ENCODE assay signal across 13 cellular contexts in the genomic region with DNA sequence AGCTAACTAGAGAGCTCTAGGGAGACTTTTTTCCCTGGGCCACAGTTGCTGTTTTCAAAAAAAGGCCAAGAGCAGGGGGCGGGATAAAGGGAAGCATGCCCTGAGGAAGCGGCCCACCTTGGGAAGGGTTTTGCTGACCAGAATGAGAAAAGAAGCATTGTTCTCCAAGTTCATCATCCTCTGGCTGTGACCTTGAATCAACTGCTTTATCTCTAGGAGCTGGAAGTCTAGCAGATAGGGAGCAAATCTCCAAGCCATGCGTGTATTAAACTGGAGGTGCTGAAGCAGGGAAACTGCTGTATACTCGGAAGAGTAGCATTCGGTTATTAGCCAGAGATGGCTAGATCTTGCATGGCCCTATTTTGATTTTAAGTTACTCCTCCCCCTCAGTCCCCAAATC.
DNase-seq lines count a peak whose midpoint lies in the region; ATAC-seq and TF ChIP-seq lines count a peak whose summit lies in the region.
"Had no signal": no experiment of that assay in that cellular context is flagged by ENCODE, and none has a peak within 500 bp of the region (broad histone marks: within the 10 kb centered on the region; RNA-seq: fewer than 3 reads in every experiment).

No MANE protein-coding gene starts in this region.

- no peaks in the 10 kb centered on the region for H3K36me3 ChIP-seq in iPS-20b (ENCODE audit: insufficient read depth, low read depth, low read length)
- H3K36me3 ChIP-seq in subcutaneous abdominal adipose tissue (ENCODE audit: control insufficient read depth in 5 of 5, insufficient read depth in 5 of 5, low read length in 5 of 5), result peaks cover 1 to 35% (median 15%) of the 10 kb centered on the region in 5 donors
- no peaks in the 10 kb centered on the region for H3K36me3 ChIP-seq in BE2C

- H3K9ac ChIP-seq in iPS-20b (ENCODE audit: low read depth, low read length) (0 out of 2 replicates have a peak overlapping the region, but pooled peaks have one; percentile 20), subcutaneous abdominal adipose tissue (ENCODE audit: low read length in 5 of 5) (no peak overlapping the region)

- H3K9me3 ChIP-seq in iPS-20b (ENCODE audit: insufficient read depth, low read depth, low read length) (no peaks in the 10 kb centered on the region), subcutaneous abdominal adipose tissue (ENCODE audit: control insufficient read depth in 5 of 5, low read length in 5 of 5) (peaks cover 0 to 3% (median 0%) of the 10 kb centered on the region in 5 donors), BE2C (no peaks in the 10 kb centered on the region)

- DNase-seq in NCI-H1694 treated with DMSO at 0.1 percent for 48 hours (lab: John Stamatoyannopoulos, UW) (peak; percentile 9), NCI-H1694 (lab: John Stamatoyannopoulos, UW) (no peak), amniotic epithelial cell (ENCODE audit: low read depth) (peak; percentile 48), BE2C (no peak), substantia nigra (lab: John Stamatoyannopoulos, UW) (no peak)
- DNase-seq: aorta; CD8-positive, alpha-beta T cell; dermis blood vessel endothelial cell; T-helper 9 cell had no signal

- H3K4me3 ChIP-seq in iPS-20b (ENCODE audit: low read length) (peak overlapping the region; percentile 10; the same call in 1 of the 2 replicates), subcutaneous abdominal adipose tissue (ENCODE audit: low read depth in 1 of 5, low read length in 5 of 5) (no peak overlapping the region), BE2C (ENCODE audit: low read depth, low read length) (no peak overlapping the region)

- ATAC-seq in HG03342 (IDR thresholded peaks at IDR 0.05; ENCODE audit: unreplicated experiment), result no peak
- ATAC-seq: CD8-positive, alpha-beta T cell had no signal

- H3K27ac ChIP-seq in iPS-20b (ENCODE audit: low read length) (no peak overlapping the region), subcutaneous abdominal adipose tissue (ENCODE audit: low read depth, low read length) (peak overlapping the region; percentile 93), substantia nigra (ENCODE audit: low read depth, low read length, poor library complexity, severe bottlenecking) (no peak overlapping the region)
- H3K27ac ChIP-seq: 22Rv1 had no signal

- no peaks in the 10 kb centered on the region for H3K27me3 ChIP-seq in iPS-20b (ENCODE audit: insufficient read depth, low read length)
- H3K27me3 ChIP-seq in subcutaneous abdominal adipose tissue (ENCODE audit: control insufficient read depth in 5 of 5, insufficient read depth in 4 of 5, low read length in 5 of 5), result peaks cover 0 to 5% (median 0%) of the 10 kb centered on the region in 5 donors
- no peaks in the 10 kb centered on the region for H3K27me3 ChIP-seq in BE2C

- no peak for TF ChIP-seq CTCF in BE2C (IDR thresholded peaks at IDR 0.05; ENCODE audit: low read depth, low read length)

- peaks cover 11% of the 10 kb centered on the region for H3K4me1 ChIP-seq in iPS-20b (ENCODE audit: insufficient read depth, low read length)
- H3K4me1 ChIP-seq in subcutaneous abdominal adipose tissue (ENCODE audit: control insufficient read depth in 5 of 5, insufficient read depth in 5 of 5, low read length in 5 of 5), result peaks cover 21 to 55% (median 47%) of the 10 kb centered on the region in 5 donors
- peaks cover 4% of the 10 kb centered on the region; the same call in 1 of the 2 replicates for H3K4me1 ChIP-seq in BE2C

Comparison
In these comparisons a context has a peak if more than half of its experiments do, and no peak if none do; other contexts are left out.
1. DNase-seq: peak in NCI-H1694 treated with DMSO at 0.1 percent for 48 hours (single experiment) and amniotic epithelial cell (single experiment); none in NCI-H1694 (single experiment), BE2C (single experiment) and substantia nigra (0 of 49).